Comparison of ENCODE assay signal across 15 cellular contexts in the genomic region with DNA sequence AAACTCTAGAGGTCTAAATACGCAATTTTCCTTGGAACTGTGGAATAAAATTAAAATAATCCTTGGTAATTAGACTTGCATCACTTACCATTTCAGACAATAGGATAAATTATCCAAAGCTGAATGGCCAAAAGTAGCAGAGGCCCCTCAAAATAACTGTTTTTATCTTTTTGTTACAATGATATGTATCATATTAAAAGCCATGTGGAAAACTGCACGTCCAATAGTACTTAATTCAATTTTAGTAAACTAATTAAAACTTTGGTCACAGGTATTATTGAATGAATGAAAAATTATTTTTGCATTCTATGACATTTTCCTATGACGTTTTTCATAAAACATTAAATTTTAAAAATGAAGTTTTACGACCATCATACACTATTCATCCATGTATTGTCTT.
DNase-seq lines count a peak whose midpoint lies in the region; ATAC-seq, FAIRE-seq and TF ChIP-seq lines count a peak whose summit lies in the region.
"Had no signal": no experiment of that assay in that cellular context is flagged by ENCODE, and none has a peak within 500 bp of the region (broad histone marks: within the 10 kb centered on the region; RNA-seq: fewer than 3 reads in every experiment).

No MANE protein-coding gene starts in this region.

- H3K4me1 ChIP-seq in kidney (ENCODE audit: control insufficient read depth in 1 of 2, insufficient read depth in 1 of 2, low read depth in 1 of 2, low read length in 2 of 2) (no peaks in the 10 kb centered on the region), right cardiac atrium (ENCODE audit: control insufficient read depth, insufficient read depth, low read length) (no peaks in the 10 kb centered on the region)
- H3K4me1 ChIP-seq: BLaER1 had no signal

- H3K36me3 Mint-ChIP-seq in CD14-positive monocyte, result peaks cover 28 to 46% of the 10 kb centered on the region in 2 donors

- H3K27me3 Mint-ChIP-seq in CD14-positive monocyte (ENCODE audit: low read depth in 3 of 3), result no peaks in the 10 kb centered on the region
- H3K27me3 Mint-ChIP-seq: CD4-positive, CD25-positive, alpha-beta regulatory T cell had no signal

- no peak overlapping the region for H3K27ac ChIP-seq in kidney (ENCODE audit: low read depth in 2 of 2, low read length in 2 of 2)
- peak overlapping the region; percentile 89 for H3K27ac ChIP-seq in substantia nigra (ENCODE audit: low read depth, low read length, poor library complexity, severe bottlenecking)
- H3K27ac ChIP-seq in right cardiac atrium (ENCODE audit: low read length), result no peak overlapping the region
- H3K27ac ChIP-seq: 22Rv1, BLaER1, HL-60 had no signal

- no peaks in the 10 kb centered on the region for H3K4me1 Mint-ChIP-seq in CD14-positive monocyte

- intact Hi-C loops in kidney (cut with DNase I) (no loop called here), right cardiac atrium (cut with DNase I) (loop anchor here in 1 of 4 donors (10.0 kb wide), 1 partner anchor 93 kb away; no protein-coding TSS in a partner anchor), CD14-positive monocyte (cut with micrococcal nuclease) (no loop called here)

- H3K9ac ChIP-seq in kidney (ENCODE audit: low read length in 2 of 2), result no peak overlapping the region
- H3K9ac ChIP-seq: BLaER1 had no signal

- peaks cover 0 to 2% of the 10 kb centered on the region in 2 donors for H3K36me3 ChIP-seq in kidney (ENCODE audit: control insufficient read depth in 1 of 2, insufficient read depth in 2 of 2, low read length in 2 of 2)

- peaks cover 0 to 3% (median 0%) of the 10 kb centered on the region in 7 donors for H3K9me3 Mint-ChIP-seq in CD14-positive monocyte
- H3K9me3 Mint-ChIP-seq: CD4-positive, CD25-positive, alpha-beta regulatory T cell; HFFc6 had no signal

- H3K4me3 ChIP-seq in kidney (ENCODE audit: low read length in 2 of 2), result no peak overlapping the region
- no peak overlapping the region for H3K4me3 ChIP-seq in right cardiac atrium (ENCODE audit: low read length)
- H3K4me3 ChIP-seq: BLaER1, HAP-1 had no signal

- no peak for ATAC-seq in SK-N-SH treated with all-trans-retinoic acid at 6 μM for 48 hours
- ATAC-seq in right cardiac atrium, result no peak

- no peak overlapping the region for H3K4me3 Mint-ChIP-seq in CD14-positive monocyte
- H3K4me3 Mint-ChIP-seq: CD4-positive, CD25-positive, alpha-beta regulatory T cell; HFFc6 had no signal

- DNase-seq in kidney (no peak), substantia nigra (lab: John Stamatoyannopoulos, UW) (no peak), right cardiac atrium (no peak), CD14-positive monocyte (ENCODE audit: low spot score) (no peak)
- no peak for DNase-seq in stimulated activated naive CD4-positive, alpha-beta T cell (lab: John Stamatoyannopoulos, UW)
- DNase-seq: AML-193; CD4-positive, CD25-positive, alpha-beta regulatory T cell; HFFc6 had no signal

- FAIRE-seq in A204.1 (lab: Jason Lieb, UNC) (peak; percentile 39), kidney (lab: Jason Lieb, UNC) (peak; percentile 85)
- FAIRE-seq: H1 had no signal

- no peaks in the 10 kb centered on the region for H3K27me3 ChIP-seq in right cardiac atrium (ENCODE audit: control insufficient read depth, insufficient read depth)
- H3K27me3 ChIP-seq: BLaER1 had no signal

- TF ChIP-seq CTCF in kidney (IDR thresholded peaks at IDR 0.05; ENCODE audit: borderline replicate concordance, extremely low read depth, insufficient read depth) (no peak), CD14-positive monocyte (IDR thresholded peaks at IDR 0.05) (no peak)

- WGBS in right cardiac atrium, result 94% methylated on average over 4 of the region's 4 CpGs

- H3K9me3 ChIP-seq in kidney (ENCODE audit: control insufficient read depth in 1 of 2, low read length in 2 of 2), result no peaks in the 10 kb centered on the region
- no peaks in the 10 kb centered on the region for H3K9me3 ChIP-seq in right cardiac atrium (ENCODE audit: control insufficient read depth, low read length)
- H3K9me3 ChIP-seq: BLaER1, HAP-1 had no signal

- H3K27ac Mint-ChIP-seq in CD14-positive monocyte, result no peak overlapping the region
- H3K27ac Mint-ChIP-seq: CD4-positive, CD25-positive, alpha-beta regulatory T cell; HFFc6 had no signal

TF ChIP-seq in SK-N-SH treated with all-trans-retinoic acid at 6 μM for 48 hours, 23 proteins besides CTCF, POLR2A, EP300 and RAD21:
- TF ChIP-seq CSDC2 (CRISPR knock-in tag; IDR thresholded peaks at IDR 0.05), result no peak
- TF ChIP-seq ZNF565 (CRISPR knock-in tag; conservative IDR thresholded peaks at IDR 0.05; ENCODE audit: low read depth), result no peak
- TF ChIP-seq TCF4 (CRISPR knock-in tag; IDR thresholded peaks at IDR 0.05; ENCODE audit: borderline replicate concordance), result peak; percentile 73; the same call in 1 of the 2 replicates
- TF ChIP-seq, protein P1, sequence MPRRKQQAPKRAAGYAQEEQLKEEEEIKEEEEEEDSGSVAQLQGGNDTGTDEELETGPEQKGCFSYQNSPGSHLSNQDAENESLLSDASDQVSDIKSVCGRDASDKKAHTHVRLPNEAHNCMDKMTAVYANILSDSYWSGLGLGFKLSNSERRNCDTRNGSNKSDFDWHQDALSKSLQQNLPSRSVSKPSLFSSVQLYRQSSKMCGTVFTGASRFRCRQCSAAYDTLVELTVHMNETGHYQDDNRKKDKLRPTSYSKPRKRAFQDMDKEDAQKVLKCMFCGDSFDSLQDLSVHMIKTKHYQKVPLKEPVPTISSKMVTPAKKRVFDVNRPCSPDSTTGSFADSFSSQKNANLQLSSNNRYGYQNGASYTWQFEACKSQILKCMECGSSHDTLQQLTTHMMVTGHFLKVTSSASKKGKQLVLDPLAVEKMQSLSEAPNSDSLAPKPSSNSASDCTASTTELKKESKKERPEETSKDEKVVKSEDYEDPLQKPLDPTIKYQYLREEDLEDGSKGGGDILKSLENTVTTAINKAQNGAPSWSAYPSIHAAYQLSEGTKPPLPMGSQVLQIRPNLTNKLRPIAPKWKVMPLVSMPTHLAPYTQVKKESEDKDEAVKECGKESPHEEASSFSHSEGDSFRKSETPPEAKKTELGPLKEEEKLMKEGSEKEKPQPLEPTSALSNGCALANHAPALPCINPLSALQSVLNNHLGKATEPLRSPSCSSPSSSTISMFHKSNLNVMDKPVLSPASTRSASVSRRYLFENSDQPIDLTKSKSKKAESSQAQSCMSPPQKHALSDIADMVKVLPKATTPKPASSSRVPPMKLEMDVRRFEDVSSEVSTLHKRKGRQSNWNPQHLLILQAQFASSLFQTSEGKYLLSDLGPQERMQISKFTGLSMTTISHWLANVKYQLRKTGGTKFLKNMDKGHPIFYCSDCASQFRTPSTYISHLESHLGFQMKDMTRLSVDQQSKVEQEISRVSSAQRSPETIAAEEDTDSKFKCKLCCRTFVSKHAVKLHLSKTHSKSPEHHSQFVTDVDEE (CRISPR knock-in tag; IDR thresholded peaks at IDR 0.05), result 0 out of 2 replicates have a peak, but pooled peaks have one; percentile 36
